ENCODE assay signal across 8 cellular contexts in genomic region chr6:37547564-37548061, GRCh38. TPM values are rescaled to one million over a fixed set of nuclear protein-coding genes. Genes with fewer than 3 reads are reported as not detected.
DNase-seq lines count a peak whose midpoint lies in the region; ATAC-seq and TF ChIP-seq lines count a peak whose summit lies in the region.

No MANE protein-coding gene starts in this region.

- no TSS peak for BruUV-seq in MCF 10A (replicated peaks; lab: Mats Ljungman, UMichigan)

- no peak for TF ChIP-seq CTCF in MCF 10A (IDR thresholded peaks at IDR 0.05; ENCODE audit: unreplicated experiment)

- POLR2A ChIA-PET in MCF 10A (lab: Yijun Ruan, JAX), result interaction anchor here (0.7 to 1.2 kb wide), 2 partner anchors 23 to 32 kb away, joined by 3 to 4 read pairs; no protein-coding TSS in a partner anchor

- ATAC-seq in GM19452 (IDR thresholded peaks at IDR 0.05; ENCODE audit: unreplicated experiment) (no peak), HG02885 (IDR thresholded peaks at IDR 0.05; ENCODE audit: poor library complexity, unreplicated experiment) (no peak)

- peaks cover 6% of the 10 kb centered on the region for H3K4me1 Mint-ChIP-seq in MCF 10A (ENCODE audit: insufficient read depth, unreplicated experiment)

- H3K36me3 Mint-ChIP-seq in MCF 10A (ENCODE audit: insufficient read depth, unreplicated experiment), result no peaks in the 10 kb centered on the region

- no peak overlapping the region for H3K4me3 Mint-ChIP-seq in MCF 10A (ENCODE audit: unreplicated experiment)

- DNase-seq in NCI-H345 (lab: John Stamatoyannopoulos, UW) (peak; percentile 7), NCI-H345 treated with DMSO at 0.1 percent for 48 hours (lab: John Stamatoyannopoulos, UW; ENCODE audit: unreplicated experiment) (no peak), NCI-H1105 treated with DMSO at 0.1 percent for 48 hours (lab: John Stamatoyannopoulos, UW) (peak; percentile 39), MCF 10A (ENCODE audit: unreplicated experiment) (peak; percentile 97), pulmonary artery endothelial cell (ENCODE audit: low read depth, low spot score) (peak; percentile 63), NCI-H187 treated with DMSO at 0.1 percent for 48 hours (lab: John Stamatoyannopoulos, UW) (no peak)

- no peaks in the 10 kb centered on the region for H3K27me3 Mint-ChIP-seq in MCF 10A (ENCODE audit: insufficient read depth, unreplicated experiment)

- no peaks in the 10 kb centered on the region for H3K9me3 Mint-ChIP-seq in MCF 10A (ENCODE audit: unreplicated experiment)

- H3K27ac Mint-ChIP-seq in MCF 10A (ENCODE audit: low read depth, unreplicated experiment), result no peak overlapping the region

- CTCF ChIA-PET in MCF 10A (lab: Yijun Ruan, JAX), result interaction anchor here (0.6 to 0.8 kb wide), 2 partner anchors 22 to 164 kb away, joined by 3 to 5 read pairs; no protein-coding TSS in a partner anchor

- intact Hi-C loops in MCF 10A (cut with micrococcal nuclease), result no loop called here

RNA-seq across cellular contexts. Expression of gene CCDC167, which starts 47.9 kb away (rescaled TPM):
- total RNA-seq in MCF 10A (2022) (24.4 and 40.8 TPM in 2 replicates), pulmonary artery endothelial cell (23.0 and 24.1 TPM in 2 replicates)

Comparison
In these comparisons a context has a peak if more than half of its experiments do, and no peak if none do; other contexts are left out.
1. DNase-seq: peak in NCI-H345 (single experiment), NCI-H1105 treated with DMSO at 0.1 percent for 48 hours (single experiment), MCF 10A (single experiment) and pulmonary artery endothelial cell (single experiment); none in NCI-H345 treated with DMSO at 0.1 percent for 48 hours (single experiment) and NCI-H187 treated with DMSO at 0.1 percent for 48 hours (single experiment).